ENCODE assay signal across 8 cellular contexts in the genomic region with DNA sequence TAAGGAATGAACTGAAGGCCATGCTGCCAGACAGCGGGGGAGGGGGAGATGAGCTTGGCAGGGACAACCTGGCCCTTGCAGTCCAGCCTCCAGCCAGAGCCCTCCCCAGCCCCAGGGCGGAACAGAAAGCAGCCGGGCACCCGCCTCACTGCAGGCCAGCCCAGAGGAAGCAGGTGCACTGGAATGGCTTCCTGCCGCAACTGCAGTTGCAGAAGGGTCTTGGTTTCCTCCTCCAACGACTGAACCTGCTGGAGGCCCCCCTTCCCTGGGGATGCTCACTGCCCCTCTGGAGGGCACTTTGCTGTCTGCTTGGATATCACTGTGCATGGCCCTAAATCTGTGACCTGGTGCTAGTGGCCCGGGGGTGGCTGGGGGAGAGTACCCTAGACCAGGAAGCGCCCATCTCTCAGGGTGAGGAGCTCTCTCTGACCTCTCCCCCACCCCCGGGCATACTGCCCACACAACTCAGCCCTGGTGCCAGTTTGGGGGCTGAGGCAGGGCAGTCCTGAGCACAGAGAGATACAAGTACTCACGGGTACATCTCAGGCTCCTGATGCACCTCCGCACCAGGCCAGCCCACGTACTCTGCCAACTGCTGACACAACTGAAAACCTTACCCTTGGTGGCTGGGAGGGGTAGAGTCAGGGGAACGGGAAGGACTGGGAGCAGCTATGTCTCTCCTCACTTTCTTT. TPM values are rescaled to one million over a fixed set of nuclear protein-coding genes. Genes with fewer than 3 reads are reported as not detected.
DNase-seq lines count a peak whose midpoint lies in the region; ATAC-seq lines count a peak whose summit lies in the region.

No MANE protein-coding gene starts in this region.

- POLR2A ChIA-PET in CD4-positive, alpha-beta memory T cell (lab: Charles Lee; ENCODE audit: partially characterized antibody) = interaction anchor here (0.6 to 4.4 kb wide), 14 partner anchors 9 to 189 kb away, joined by 3 to 50 read pairs (median 12); a partner anchor contains a TSS

- H3K9me3 Mint-ChIP-seq in CD4-positive, alpha-beta memory T cell = no peaks in the 10 kb centered on the region

- no peaks in the 10 kb centered on the region for H3K9me3 ChIP-seq in CD4-positive, alpha-beta memory T cell (ENCODE audit: control insufficient read depth in 1 of 2, low read length in 2 of 2)
- no peaks in the 10 kb centered on the region for H3K9me3 ChIP-seq in right cardiac atrium (ENCODE audit: control insufficient read depth, low read length)

- H3K27ac Mint-ChIP-seq in CD4-positive, alpha-beta memory T cell = peak overlapping the region; percentile 91 to 99 (median 97)

- H3K36me3 ChIP-seq in CD4-positive, alpha-beta memory T cell (ENCODE audit: insufficient read depth, low read length) = peaks cover 14% of the 10 kb centered on the region

- H3K36me3 Mint-ChIP-seq in CD4-positive, alpha-beta memory T cell = peaks cover 16 to 32% of the 10 kb centered on the region in 2 donors

- peak overlapping the region; percentile 81 for H3K27ac ChIP-seq in CD4-positive, alpha-beta memory T cell (ENCODE audit: low read depth, low read length)
- H3K27ac ChIP-seq in right cardiac atrium (ENCODE audit: low read length) = peak overlapping the region; percentile 95

- 25% methylated on average over 13 of the region's 13 CpGs for whole genome bisulfite sequencing in right cardiac atrium

- peak overlapping the region; percentile 90 to 98 (median 92) for H3K4me3 Mint-ChIP-seq in CD4-positive, alpha-beta memory T cell

- intact Hi-C loops in CD4-positive, alpha-beta memory T cell (cut with micrococcal nuclease) = no loop called here
- intact Hi-C loops in right cardiac atrium (cut with DNase I) = no loop called here

- peaks cover 45 to 77% (median 58%) of the 10 kb centered on the region in 4 donors for H3K4me1 Mint-ChIP-seq in CD4-positive, alpha-beta memory T cell

- H3K4me1 ChIP-seq in CD4-positive, alpha-beta memory T cell (ENCODE audit: insufficient read depth, low read length) = peaks cover 66% of the 10 kb centered on the region
- H3K4me1 ChIP-seq in right cardiac atrium (ENCODE audit: control insufficient read depth, insufficient read depth, low read length) = peaks cover 21% of the 10 kb centered on the region

- CTCF ChIA-PET in CD4-positive, alpha-beta memory T cell (lab: Charles Lee; ENCODE audit: partially characterized antibody) = interaction anchor here (1.0 to 17.1 kb wide), 10 partner anchors 8 to 412 kb away, joined by 3 to 465 read pairs (median 17); a partner anchor contains a TSS

- H3K27me3 ChIP-seq in CD4-positive, alpha-beta memory T cell (ENCODE audit: insufficient read depth, low read length) = no peaks in the 10 kb centered on the region
- no peaks in the 10 kb centered on the region for H3K27me3 ChIP-seq in right cardiac atrium (ENCODE audit: control insufficient read depth, insufficient read depth)

- DNase-seq in CD4-positive, alpha-beta memory T cell = peak in 4 of 5 donors; percentile 18 to 51 (median 21)
- DNase-seq in activated T-cell treated with anti-CD3 and anti-CD28 coated beads, Interleukin-2, amount 50 U/mL, for 48 hours = peak; percentile 68 to 70
- peak; percentile 48 to 85 (median 84) for DNase-seq in right cardiac atrium
- peak; percentile 46 for DNase-seq in stimulated activated naive CD8-positive, alpha-beta T cell treated with anti-CD3 and anti-CD28 coated beads, Interleukin-15, Interleukin-2, amounts not matched to agents 100 U/mL and 50 U/mL, for 24 hours
- DNase-seq in DMS114 treated with DMSO at 0.1 percent for 48 hours (lab: John Stamatoyannopoulos, UW; ENCODE audit: unreplicated experiment) = no peak
- no peak for DNase-seq in NCI-H2107 treated with DMSO at 0.1 percent for 48 hours (lab: John Stamatoyannopoulos, UW; ENCODE audit: unreplicated experiment)

- ATAC-seq in HG03045 (IDR thresholded peaks at IDR 0.05; ENCODE audit: unreplicated experiment) (peak; percentile 42), right cardiac atrium (peak; percentile 21 to 52), GM19351 (IDR thresholded peaks at IDR 0.05; ENCODE audit: unreplicated experiment) (no peak)
- no peak for ATAC-seq in stimulated activated naive CD8-positive, alpha-beta T cell treated with anti-CD3 and anti-CD28 coated beads, Interleukin-15, Interleukin-2, amounts not matched to agents 100 U/mL and 50 U/mL, for 24 hours

- H3K27me3 Mint-ChIP-seq in CD4-positive, alpha-beta memory T cell = no peaks in the 10 kb centered on the region

- H3K4me3 ChIP-seq in CD4-positive, alpha-beta memory T cell (ENCODE audit: low read length in 2 of 2) = peak overlapping the region; percentile 55 to 72
- peak overlapping the region; percentile 62 for H3K4me3 ChIP-seq in right cardiac atrium (ENCODE audit: low read length)

RNA-seq across cellular contexts. Expression of a gene that starts 41.1 kb away (rescaled TPM):
- 100 to 1,000 TPM; 134 to 136 TPM for total RNA-seq in CD4-positive, alpha-beta memory T cell
- 10 to 100 TPM in 1 of 2 donors, 1 to 10 TPM in 1; 6.0 to 44.9 TPM for polyA plus RNA-seq in CD4-positive, alpha-beta memory T cell
- total RNA-seq in right cardiac atrium = 100 to 1,000 TPM; 206 to 312 (median 277) TPM
- polyA plus RNA-seq in right cardiac atrium = 248 TPM

Comparison
In these comparisons a context has a peak if more than half of its experiments do, and no peak if none do; other contexts are left out.
1. DNase-seq: peak in CD4-positive, alpha-beta memory T cell (4 of 5), activated T-cell treated with anti-CD3 and anti-CD28 coated beads, Interleukin-2, amount 50 U/mL, for 48 hours (2 of 2), right cardiac atrium (3 of 3) and stimulated activated naive CD8-positive, alpha-beta T cell treated with anti-CD3 and anti-CD28 coated beads, Interleukin-15, Interleukin-2, amounts not matched to agents 100 U/mL and 50 U/mL, for 24 hours (single experiment); none in DMS114 treated with DMSO at 0.1 percent for 48 hours (single experiment) and NCI-H2107 treated with DMSO at 0.1 percent for 48 hours (single experiment).
2. ATAC-seq: peak in HG03045 (single experiment) and right cardiac atrium (2 of 2); none in stimulated activated naive CD8-positive, alpha-beta T cell treated with anti-CD3 and anti-CD28 coated beads, Interleukin-15, Interleukin-2, amounts not matched to agents 100 U/mL and 50 U/mL, for 24 hours (single experiment) and GM19351 (single experiment).